ENCODE assay signal across 22 cellular contexts in genomic region chr6:149078383-149078782, GRCh38.
DNase-seq lines count a peak whose midpoint lies in the region; ATAC-seq and TF ChIP-seq lines count a peak whose summit lies in the region.
"Had no signal": no experiment of that assay in that cellular context is flagged by ENCODE, and none has a peak within 500 bp of the region (broad histone marks: within the 10 kb centered on the region; RNA-seq: fewer than 3 reads in every experiment).

No MANE protein-coding gene starts in this region.

- H3K4me1 ChIP-seq in hepatocyte (ENCODE audit: insufficient read depth) (peaks cover 32% of the 10 kb centered on the region), transverse colon (peaks cover 4 to 32% (median 12%) of the 10 kb centered on the region in 4 donors)

- no peaks in the 10 kb centered on the region for H3K27me3 Mint-ChIP-seq in activated CD8-positive, alpha-beta memory T cell treated with anti-CD3 and anti-CD28 coated beads, Interleukin-2, amount 10 ng/mL, durations not matched to agents 7 days and 5 days
- H3K27me3 Mint-ChIP-seq: B cell, IgD-negative memory B cell had no signal

- no peak for DNase-seq in activated CD8-positive, alpha-beta memory T cell treated with anti-CD3 and anti-CD28 coated beads, Interleukin-2, amount 10 ng/mL, durations not matched to agents 7 days and 5 days
- DNase-seq in activated CD8-positive, alpha-beta memory T cell treated with anti-CD3 and anti-CD28 coated beads for 24 hours = no peak
- DNase-seq in amniotic epithelial cell (ENCODE audit: low read depth) (peak; percentile 54), hepatocyte (ENCODE audit: low spot score) (no peak), G401 (ENCODE audit: low spot score) (no peak), transverse colon (no peak)
- DNase-seq: DMS53, HCEC 1CT, NCI-H1105, NCI-H146, NCI-H2029, NCI-H226, NCI-H510A treated with DMSO at 0.1 percent for 48 hours, NCI-H748 treated with DMSO at 0.1 percent for 48 hours, PC-9, RPMI8226, SHP77 had no signal

- no peak for TF ChIP-seq EP300 in transverse colon (IDR thresholded peaks at IDR 0.05; ENCODE audit: low read depth)

- H3K4me1 Mint-ChIP-seq in activated CD8-positive, alpha-beta memory T cell treated with anti-CD3 and anti-CD28 coated beads, Interleukin-2, amount 10 ng/mL, durations not matched to agents 7 days and 5 days = peaks cover 69% of the 10 kb centered on the region

- no peaks in the 10 kb centered on the region for H3K9me3 Mint-ChIP-seq in activated CD8-positive, alpha-beta memory T cell treated with anti-CD3 and anti-CD28 coated beads, Interleukin-2, amount 10 ng/mL, durations not matched to agents 7 days and 5 days (ENCODE audit: low read depth)
- H3K9me3 Mint-ChIP-seq: CD14-positive monocyte, GM23338, IgD-negative memory B cell had no signal

- H3K27me3 ChIP-seq in hepatocyte (no peaks in the 10 kb centered on the region), transverse colon (no peaks in the 10 kb centered on the region)

- H3K4me2 ChIP-seq in hepatocyte = no peak overlapping the region
- H3K4me2 ChIP-seq: GM23338, PC-9 had no signal

- TF ChIP-seq CTCF in hepatocyte (IDR thresholded peaks at IDR 0.05; ENCODE audit: poor library complexity) (no peak), transverse colon (IDR thresholded peaks at IDR 0.05) (no peak)

- no peaks in the 10 kb centered on the region for H3K9me3 ChIP-seq in hepatocyte (ENCODE audit: low read depth)
- no peaks in the 10 kb centered on the region for H3K9me3 ChIP-seq in transverse colon

- ATAC-seq in activated CD8-positive, alpha-beta memory T cell treated with anti-CD3 and anti-CD28 coated beads, Interleukin-2, amount 10 ng/mL, durations not matched to agents 7 days and 5 days = no peak
- no peak for ATAC-seq in HG03460 (IDR thresholded peaks at IDR 0.05; ENCODE audit: unreplicated experiment)
- ATAC-seq: GM23338 had no signal

- no peaks in the 10 kb centered on the region for H3K79me2 ChIP-seq in hepatocyte

- CTCF ChIA-PET in activated CD8-positive, alpha-beta memory T cell treated with anti-CD3 and anti-CD28 coated beads, Interleukin-2, amount 10 ng/mL, durations not matched to agents 7 days and 5 days (lab: Charles Lee) = interaction anchor here (1.0 to 3.5 kb wide), 6 partner anchors 12 to 407 kb away, joined by 3 to 28 read pairs (median 8); no protein-coding TSS in a partner anchor

- no peaks in the 10 kb centered on the region for H3K36me3 ChIP-seq in hepatocyte (replicated peaks; ENCODE audit: insufficient read depth, low read depth)
- no peaks in the 10 kb centered on the region for H3K36me3 ChIP-seq in transverse colon

- H4K20me1 ChIP-seq in hepatocyte (ENCODE audit: insufficient read depth, poor library complexity, severe bottlenecking) = no peaks in the 10 kb centered on the region

- H3K4me3 ChIP-seq in hepatocyte (no peak overlapping the region), transverse colon (no peak overlapping the region)
- H3K4me3 ChIP-seq: GM23338, PC-9 had no signal

- no peak for TF ChIP-seq POLR2A in transverse colon (IDR thresholded peaks at IDR 0.05)

- in situ Hi-C loops in G401 (cut with HindIII; ENCODE audit: low sequenced_read_pairs) (no loop called here), transverse colon (cut with MboI; ENCODE audit: low pct_ligation_motif_present in 1 of 4, low pct_unique_long_range_greater_than_20kb in 1 of 4, low sequenced_read_pairs in 3 of 4) (loop anchor here in 1 of 4 donors (25.0 kb wide), 1 partner anchor 434 kb away; no protein-coding TSS in a partner anchor)

- intact Hi-C loops in transverse colon (cut with DNase I; ENCODE audit: low total_unique reads) = no loop called here

- H2AFZ ChIP-seq in hepatocyte = no peak overlapping the region
- H2AFZ ChIP-seq: GM23338, PC-9 had no signal

- peak overlapping the region; percentile 14 for H3K27ac ChIP-seq in hepatocyte
- H3K27ac ChIP-seq in transverse colon = no peak overlapping the region
- H3K27ac ChIP-seq: PC-9 had no signal

- peaks cover 15% of the 10 kb centered on the region for H3K36me3 Mint-ChIP-seq in activated CD8-positive, alpha-beta memory T cell treated with anti-CD3 and anti-CD28 coated beads, Interleukin-2, amount 10 ng/mL, durations not matched to agents 7 days and 5 days
- H3K36me3 Mint-ChIP-seq: CD14-positive monocyte had no signal

- peak overlapping the region; percentile 7 for H3K27ac Mint-ChIP-seq in activated CD8-positive, alpha-beta memory T cell treated with anti-CD3 and anti-CD28 coated beads, Interleukin-2, amount 10 ng/mL, durations not matched to agents 7 days and 5 days
- H3K27ac Mint-ChIP-seq: B cell, CD14-positive monocyte, GM23338 had no signal

- H3K9me2 ChIP-seq in hepatocyte (replicated peaks; ENCODE audit: insufficient read depth) = no peaks in the 10 kb centered on the region

- 85% methylated on average over 7 of the region's 7 CpGs for WGBS in hepatocyte (ENCODE audit: low lambda C conversion rate, missing lambda C conversion rate)
- 87 to 96% methylated on average over 6 to 7 of the region's 7 CpGs for WGBS in transverse colon (ENCODE audit: low coverage in 1 of 2), 2 donors

- no peak overlapping the region for H3K4me3 Mint-ChIP-seq in activated CD8-positive, alpha-beta memory T cell treated with anti-CD3 and anti-CD28 coated beads, Interleukin-2, amount 10 ng/mL, durations not matched to agents 7 days and 5 days
- H3K4me3 Mint-ChIP-seq: B cell, CD14-positive monocyte, GM23338, IgD-negative memory B cell had no signal
